ENCODE assay signal across 17 cellular contexts in the genomic region with DNA sequence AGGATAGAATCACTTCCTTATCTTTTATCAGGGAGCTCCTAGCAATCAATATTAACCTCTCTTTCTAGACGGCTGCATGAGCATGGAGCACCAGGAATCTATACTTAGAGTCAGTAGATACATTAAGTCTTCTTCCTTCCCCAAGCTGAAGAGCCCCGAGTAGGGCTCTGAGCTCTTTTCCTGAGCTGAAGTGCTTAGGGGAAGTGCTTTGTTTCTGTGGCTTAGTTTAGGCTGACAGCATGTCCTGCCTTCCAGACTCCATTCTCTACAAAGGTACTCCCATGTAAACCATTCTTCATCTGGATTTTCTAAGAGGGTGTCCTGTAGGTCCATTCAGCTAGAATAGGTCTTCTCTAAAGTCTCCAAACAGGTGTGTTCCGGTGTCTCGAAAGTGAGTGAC.
DNase-seq lines count a peak whose midpoint lies in the region; ATAC-seq and TF ChIP-seq lines count a peak whose summit lies in the region.
"Had no signal": no experiment of that assay in that cellular context is flagged by ENCODE, and none has a peak within 500 bp of the region (broad histone marks: within the 10 kb centered on the region; RNA-seq: fewer than 3 reads in every experiment).

No MANE protein-coding gene starts in this region.

- no peaks in the 10 kb centered on the region for H4K20me1 ChIP-seq in BLaER1 treated with 17β-estradiol and CSF1 and Interleukin-3, amounts not matched to agents 10 nM and 100 nM
- no peaks in the 10 kb centered on the region for H4K20me1 ChIP-seq in Loucy (ENCODE audit: insufficient read depth, low read length, poor library complexity, severe bottlenecking)
- H4K20me1 ChIP-seq in PC-3 (ENCODE audit: low read length), result no peaks in the 10 kb centered on the region

- CTCF ChIA-PET in PC-3 (lab: Charles Lee), result no interaction called here

- no peaks in the 10 kb centered on the region for H3K27me3 ChIP-seq in BLaER1 treated with 17β-estradiol and CSF1 and Interleukin-3, amounts not matched to agents 10 nM and 100 nM
- H3K27me3 ChIP-seq in Loucy (ENCODE audit: insufficient read depth, low read length, poor library complexity, severe bottlenecking), result no peaks in the 10 kb centered on the region
- H3K27me3 ChIP-seq in esophagus squamous epithelium, result no peaks in the 10 kb centered on the region
- H3K27me3 ChIP-seq in PC-3 (ENCODE audit: low read length), result no peaks in the 10 kb centered on the region

- peak overlapping the region; percentile 25 for H2AFZ ChIP-seq in Loucy (ENCODE audit: low read length)
- no peak overlapping the region for H2AFZ ChIP-seq in PC-3 (ENCODE audit: low read length)
- H2AFZ ChIP-seq: GM23338 had no signal

- DNase-seq in iPS-NIHi7 (ENCODE audit: extremely low spot score) (peak; percentile 1), esophagus squamous epithelium (lab: John Stamatoyannopoulos, UW) (no peak), PC-3 (no peak), NOMO-1 (lab: John Stamatoyannopoulos, UW; ENCODE audit: unreplicated experiment in 2 of 2) (no peak)
- DNase-seq in activated CD8-positive, alpha-beta memory T cell treated with anti-CD3 and anti-CD28 coated beads for 24 hours, result no peak
- DNase-seq: Calu3; CD8-positive, alpha-beta T cell; DMS79 treated with DMSO at 0.1 percent for 48 hours; EL; HCEC 1CT had no signal

- H3K9me2 ChIP-seq in Loucy (replicated peaks; ENCODE audit: low read depth, low read length) (no peaks in the 10 kb centered on the region), PC-3 (replicated peaks; ENCODE audit: low read length) (no peaks in the 10 kb centered on the region)

- WGBS in esophagus squamous epithelium, 2 donors, result 32 to 58% methylated on average over 2 to 4 of the region's 4 CpGs

- ATAC-seq in GM19438 (IDR thresholded peaks at IDR 0.05; ENCODE audit: low read depth, unreplicated experiment), result peak; percentile 58
- ATAC-seq in PC-3, result no peak
- ATAC-seq: CD8-positive, alpha-beta T cell; GM23338; K562 had no signal

- H3K4me3 ChIP-seq in BLaER1 treated with 17β-estradiol and CSF1 and Interleukin-3, amounts not matched to agents 10 nM and 100 nM, result no peak overlapping the region
- H3K4me3 ChIP-seq in Loucy (ENCODE audit: low read length, poor library complexity, severe bottlenecking) (no peak overlapping the region), esophagus squamous epithelium (no peak overlapping the region), PC-3 (ENCODE audit: low read length) (no peak overlapping the region)
- H3K4me3 ChIP-seq: GM23338, K562 had no signal

- peak overlapping the region in 3 of 11 experiments; percentile 6 to 42 (median 20); a peak in 4 of 22 replicates for H3K27ac ChIP-seq in BLaER1 treated with 17β-estradiol and CSF1 and Interleukin-3, amounts not matched to agents 10 nM and 100 nM
- no peak overlapping the region for H3K27ac ChIP-seq in esophagus squamous epithelium
- no peak overlapping the region for H3K27ac ChIP-seq in PC-3 (ENCODE audit: low read length)
- H3K27ac ChIP-seq: C4-2B, HL-60 had no signal

- POLR2A ChIA-PET in PC-3 (lab: Charles Lee; ENCODE audit: unreplicated experiment), result no interaction called here

- TF ChIP-seq POLR2A in esophagus squamous epithelium (IDR thresholded peaks at IDR 0.05), result no peak

- 0 out of 22 replicates have a peak overlapping the region, but pooled peaks of 1 of the 11 experiments have one; percentile 2 for H3K9ac ChIP-seq in BLaER1 treated with 17β-estradiol and CSF1 and Interleukin-3, amounts not matched to agents 10 nM and 100 nM
- H3K9ac ChIP-seq in Loucy (ENCODE audit: low read depth, low read length, poor library complexity, severe bottlenecking) (peak overlapping the region; percentile 45), PC-3 (ENCODE audit: low read length) (no peak overlapping the region)

- H3K9me3 ChIP-seq in BLaER1 treated with 17β-estradiol and CSF1 and Interleukin-3, amounts not matched to agents 10 nM and 100 nM (replicated peaks in 1 of 11), result peaks cover 44 to 79% (median 69%) of the 10 kb centered on the region in 11 experiments
- no peaks in the 10 kb centered on the region for H3K9me3 ChIP-seq in Loucy (ENCODE audit: insufficient read depth, low read depth, low read length)
- peaks cover 0 to 5% (median 0%) of the 10 kb centered on the region in 3 donors for H3K9me3 ChIP-seq in esophagus squamous epithelium
- no peaks in the 10 kb centered on the region for H3K9me3 ChIP-seq in PC-3 (ENCODE audit: low read length)

- intact Hi-C loops in esophagus squamous epithelium (cut with DNase I) (no loop called here), PC-3 (cut with micrococcal nuclease) (no loop called here)

- TF ChIP-seq CTCF in Loucy (conservative IDR thresholded peaks at IDR 0.05; ENCODE audit: low read length) (no peak), esophagus squamous epithelium (IDR thresholded peaks at IDR 0.05) (no peak), PC-3 (conservative IDR thresholded peaks at IDR 0.05; ENCODE audit: low read depth, low read length) (no peak)

- BruUV-seq in PC-3 (replicated peaks; lab: Mats Ljungman, UMichigan), result no TSS peak

- no peaks in the 10 kb centered on the region; a peak in 1 of 22 replicates for H3K36me3 ChIP-seq in BLaER1 treated with 17β-estradiol and CSF1 and Interleukin-3, amounts not matched to agents 10 nM and 100 nM
- no peaks in the 10 kb centered on the region for H3K36me3 ChIP-seq in Loucy (ENCODE audit: insufficient read depth, low read length)
- H3K36me3 ChIP-seq in esophagus squamous epithelium, result no peaks in the 10 kb centered on the region
- H3K36me3 ChIP-seq in PC-3 (ENCODE audit: low read depth, low read length), result no peaks in the 10 kb centered on the region

- no peaks in the 10 kb centered on the region for H3K79me2 ChIP-seq in Loucy (ENCODE audit: insufficient read depth, low read length)
- no peaks in the 10 kb centered on the region for H3K79me2 ChIP-seq in PC-3 (ENCODE audit: low read length)

- H3K4me2 ChIP-seq in BLaER1 treated with 17β-estradiol and CSF1 and Interleukin-3, amounts not matched to agents 10 nM and 100 nM, result peak overlapping the region in 8 of 11 experiments; percentile 14 to 59 (median 44); a peak in 18 of 22 replicates
- H3K4me2 ChIP-seq in Loucy (ENCODE audit: low read depth, low read length, poor library complexity, severe bottlenecking) (peak overlapping the region; percentile 43), PC-3 (ENCODE audit: low read length) (no peak overlapping the region)
- H3K4me2 ChIP-seq: GM23338 had no signal

- H3F3A ChIP-seq in Loucy (ENCODE audit: low read depth) (no peaks in the 10 kb centered on the region), PC-3 (ENCODE audit: low read length, unreplicated experiment) (no peaks in the 10 kb centered on the region)

- H3K4me1 ChIP-seq in BLaER1 treated with 17β-estradiol and CSF1 and Interleukin-3, amounts not matched to agents 10 nM and 100 nM, result peaks cover 0 to 27% (median 17%) of the 10 kb centered on the region in 10 experiments; a peak in 15 of 20 replicates
- peaks cover 20% of the 10 kb centered on the region for H3K4me1 ChIP-seq in Loucy (ENCODE audit: insufficient read depth, low read length, poor library complexity, severe bottlenecking)
- H3K4me1 ChIP-seq in esophagus squamous epithelium, result no peaks in the 10 kb centered on the region
- H3K4me1 ChIP-seq in PC-3 (ENCODE audit: insufficient read depth, low read length), result no peaks in the 10 kb centered on the region
